In the genomic region with DNA sequence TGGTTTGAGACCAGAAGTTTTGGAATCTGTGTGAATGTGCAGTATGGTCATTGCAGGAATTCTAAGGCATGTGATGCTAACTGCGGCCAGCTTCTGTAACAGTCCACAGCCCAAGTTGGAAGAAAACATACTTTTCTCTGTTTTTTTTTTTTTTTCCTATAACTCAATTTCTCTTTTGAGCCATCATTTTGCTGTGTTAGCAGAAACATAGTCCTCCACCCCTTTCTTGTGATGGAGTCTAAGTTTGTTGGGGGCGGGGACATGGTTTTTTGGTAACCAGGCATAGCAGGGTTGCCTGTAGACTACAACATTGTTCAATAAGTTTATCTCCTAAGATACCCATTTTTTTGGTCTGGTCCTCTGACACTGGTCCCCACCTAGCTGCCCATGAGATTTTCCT, we compare ENCODE assay signal across 36 cellular contexts.
DNase-seq lines count a peak whose midpoint lies in the region; ATAC-seq, FAIRE-seq and TF ChIP-seq lines count a peak whose summit lies in the region.
"Had no signal": no experiment of that assay in that cellular context is flagged by ENCODE, and none has a peak within 500 bp of the region (broad histone marks: within the 10 kb centered on the region; RNA-seq: fewer than 3 reads in every experiment).

No MANE protein-coding gene starts in this region.

- no peak for ATAC-seq in HepG2
- no peak for ATAC-seq in right lobe of liver
- no peak for ATAC-seq in A549
- ATAC-seq in IMR-90 (ENCODE audit: low read depth): no peak
- ATAC-seq in K562: no peak
- ATAC-seq in GM21737 (IDR thresholded peaks at IDR 0.05; ENCODE audit: unreplicated experiment): no peak
- ATAC-seq: CD8-positive, alpha-beta T cell had no signal

- no peak overlapping the region for H3K4ac ChIP-seq in IMR-90 (ENCODE audit: low read depth, low read length)

- H4K5ac ChIP-seq in IMR-90 (ENCODE audit: low read depth, low read length): no peak overlapping the region

- no peak overlapping the region for H3K27ac Mint-ChIP-seq in type B pancreatic cell
- H3K27ac Mint-ChIP-seq: B cell; CD14-positive monocyte; CD4-positive, alpha-beta T cell; CD4-positive, CD25-positive, alpha-beta regulatory T cell; CD8-positive, alpha-beta memory T cell; CD8-positive, alpha-beta T cell had no signal

- H3K9me3 ChIP-seq in HepG2 (ENCODE audit: low read length): no peaks in the 10 kb centered on the region
- no peaks in the 10 kb centered on the region for H3K9me3 ChIP-seq in right lobe of liver
- no peaks in the 10 kb centered on the region for H3K9me3 ChIP-seq in A549
- peaks cover 7% of the 10 kb centered on the region; the same call in 1 of the 2 replicates for H3K9me3 ChIP-seq in IMR-90 (ENCODE audit: control insufficient read depth, insufficient read depth, low read length)
- no peaks in the 10 kb centered on the region for H3K9me3 ChIP-seq in K562 (replicated peaks; ENCODE audit: control insufficient read depth, insufficient read depth, low read depth, low read length)
- H3K9me3 ChIP-seq: BE2C, BLaER1, Caco-2 had no signal

- no peaks in the 10 kb centered on the region for H3K4me1 Mint-ChIP-seq in type B pancreatic cell (ENCODE audit: unreplicated experiment)
- H3K4me1 Mint-ChIP-seq: B cell; CD14-positive monocyte; CD4-positive, alpha-beta memory T cell; CD4-positive, CD25-positive, alpha-beta regulatory T cell; CD8-positive, alpha-beta memory T cell had no signal

- H3K27ac ChIP-seq in HepG2 (ENCODE audit: extremely low read length, insufficient read depth, low read length) (no peak overlapping the region), right lobe of liver (no peak overlapping the region), A549 (no peak overlapping the region), IMR-90 (ENCODE audit: insufficient read depth, low read length) (no peak overlapping the region), K562 (ENCODE audit: extremely low read depth, low read depth, low read length) (no peak overlapping the region)
- H3K27ac ChIP-seq: 22Rv1; BLaER1; BLaER1 treated with 17β-estradiol and CSF1 and Interleukin-3, amounts not matched to agents 10 nM and 100 nM; C4-2B had no signal

- H2BK120ac ChIP-seq in IMR-90 (ENCODE audit: low read depth, low read length): no peak overlapping the region

- no peaks in the 10 kb centered on the region for H3K79me2 ChIP-seq in HepG2 (ENCODE audit: insufficient read depth, low read length)
- no peaks in the 10 kb centered on the region for H3K79me2 ChIP-seq in K562 (ENCODE audit: control insufficient read depth, insufficient read depth, low read length)

- no peak overlapping the region for H4K91ac ChIP-seq in IMR-90 (ENCODE audit: insufficient read depth, low read depth, low read length)

- H3K56ac ChIP-seq in IMR-90 (ENCODE audit: extremely low read depth, insufficient read depth, low read length): no peak overlapping the region

- CTCF ChIA-PET in HepG2 (lab: Yijun Ruan, JAX; ENCODE audit: low intra/inter-chr PET ratio, low total read pairs) (no interaction called here), A549 (lab: Yijun Ruan, JAX) (interaction anchor here (0.6 to 0.7 kb wide), 2 partner anchors 30 to 65 kb away, joined by 3 read pairs; no protein-coding TSS in a partner anchor), IMR-90 (lab: Yijun Ruan, JAX) (no interaction called here), K562 (lab: Yijun Ruan, JAX; ENCODE audit: low intra/inter-chr PET ratio) (no interaction called here)

- H4K20me1 ChIP-seq in HepG2 (ENCODE audit: insufficient read depth, low read length) (no peaks in the 10 kb centered on the region), IMR-90 (ENCODE audit: insufficient read depth, low read length) (no peaks in the 10 kb centered on the region), K562 (replicated peaks; ENCODE audit: control insufficient read depth, insufficient read depth, low read length) (no peaks in the 10 kb centered on the region)
- H4K20me1 ChIP-seq: BLaER1; BLaER1 treated with 17β-estradiol and CSF1 and Interleukin-3, amounts not matched to agents 10 nM and 100 nM had no signal

- H3K4me3 Mint-ChIP-seq in type B pancreatic cell: no peak overlapping the region
- H3K4me3 Mint-ChIP-seq: B cell; CD14-positive monocyte; CD4-positive, alpha-beta memory T cell; CD4-positive, alpha-beta T cell; CD4-positive, CD25-positive, alpha-beta regulatory T cell; CD8-positive, alpha-beta memory T cell; CD8-positive, alpha-beta T cell had no signal

- no peaks in the 10 kb centered on the region for H3K36me3 ChIP-seq in HepG2 (replicated peaks in 1 of 2; ENCODE audit: control insufficient read depth in 1 of 2, insufficient read depth in 2 of 2, low read length in 2 of 2)
- no peaks in the 10 kb centered on the region for H3K36me3 ChIP-seq in right lobe of liver
- H3K36me3 ChIP-seq in IMR-90 (ENCODE audit: control insufficient read depth, insufficient read depth, low read length): no peaks in the 10 kb centered on the region
- H3K36me3 ChIP-seq in K562 (ENCODE audit: control insufficient read depth, insufficient read depth, low read length): no peaks in the 10 kb centered on the region
- H3K36me3 ChIP-seq: BE2C; BLaER1; BLaER1 treated with 17β-estradiol and CSF1 and Interleukin-3, amounts not matched to agents 10 nM and 100 nM had no signal

- peaks cover 7% of the 10 kb centered on the region for H3K27me3 Mint-ChIP-seq in type B pancreatic cell
- H3K27me3 Mint-ChIP-seq: B cell; CD4-positive, CD25-positive, alpha-beta regulatory T cell had no signal

- H3K4me1 ChIP-seq in HepG2 (ENCODE audit: insufficient read depth, low read length): no peaks in the 10 kb centered on the region
- H3K4me1 ChIP-seq in right lobe of liver: peaks cover 0 to 13% (median 6%) of the 10 kb centered on the region in 4 donors
- no peaks in the 10 kb centered on the region for H3K4me1 ChIP-seq in A549
- H3K4me1 ChIP-seq in IMR-90 (ENCODE audit: control insufficient read depth, insufficient read depth, low read length): no peaks in the 10 kb centered on the region
- no peaks in the 10 kb centered on the region for H3K4me1 ChIP-seq in K562 (replicated peaks in 1 of 2; ENCODE audit: control insufficient read depth in 2 of 2, insufficient read depth in 2 of 2, low read length in 2 of 2)
- H3K4me1 ChIP-seq: BE2C; BLaER1; BLaER1 treated with 17β-estradiol and CSF1 and Interleukin-3, amounts not matched to agents 10 nM and 100 nM; Caco-2 had no signal

- TF ChIP-seq CTCF in HepG2 (CRISPR knock-in tag; IDR thresholded peaks at IDR 0.05): no peak
- TF ChIP-seq CTCF in right lobe of liver (IDR thresholded peaks at IDR 0.05): no peak
- TF ChIP-seq CTCF in A549 (IDR thresholded peaks at IDR 0.05): no peak
- no peak for TF ChIP-seq CTCF in IMR-90 (conservative IDR thresholded peaks at IDR 0.05; ENCODE audit: low read depth, low read length)
- no peak for TF ChIP-seq CTCF in K562 (IDR thresholded peaks at IDR 0.05 in 2 of 3, conservative IDR thresholded peaks at IDR 0.05 in 1 of 3; ENCODE audit: insufficient read depth in 2 of 3, low read depth in 1 of 3, low read length in 3 of 3)
- TF ChIP-seq CTCF in type B pancreatic cell (conservative IDR thresholded peaks at IDR 0.05): no peak

- H3K9me3 Mint-ChIP-seq in type B pancreatic cell: no peaks in the 10 kb centered on the region
- H3K9me3 Mint-ChIP-seq: CD4-positive, alpha-beta T cell; CD8-positive, alpha-beta T cell had no signal

- H3K4me2 ChIP-seq in HepG2 (ENCODE audit: low read depth, low read length) (no peak overlapping the region), A549 (no peak overlapping the region), IMR-90 (ENCODE audit: low read depth, low read length) (no peak overlapping the region), K562 (ENCODE audit: insufficient read depth, low read length) (no peak overlapping the region)
- H3K4me2 ChIP-seq: BLaER1; BLaER1 treated with 17β-estradiol and CSF1 and Interleukin-3, amounts not matched to agents 10 nM and 100 nM had no signal

- no peak for TF ChIP-seq POLR2A in HepG2 (IDR thresholded peaks at IDR 0.05; ENCODE audit: insufficient read depth in 1 of 2, low read depth in 2 of 2, low read length in 2 of 2)
- TF ChIP-seq POLR2A in right lobe of liver (IDR thresholded peaks at IDR 0.05): no peak
- no peak for TF ChIP-seq POLR2A in A549 (IDR thresholded peaks at IDR 0.05; ENCODE audit: low read length)
- no peak for TF ChIP-seq POLR2A in IMR-90 (IDR thresholded peaks at IDR 0.05; ENCODE audit: low read depth, low read length)
- no peak for TF ChIP-seq POLR2A in K562 (conservative IDR thresholded peaks at IDR 0.05)

- FAIRE-seq in HepG2 (lab: Jason Lieb, UNC): no peak
- no peak for FAIRE-seq in A549 (lab: Jason Lieb, UNC)
- no peak for FAIRE-seq in K562 (lab: Jason Lieb, UNC)
- FAIRE-seq: A204.1, D721Med had no signal

- no peak overlapping the region for H2BK15ac ChIP-seq in IMR-90 (ENCODE audit: low read depth, low read length)

- H2AK5ac ChIP-seq in IMR-90 (ENCODE audit: low read depth, low read length): no peak overlapping the region

- no peak overlapping the region for H2AK9ac ChIP-seq in IMR-90 (replicated peaks; ENCODE audit: low read depth, low read length, poor library complexity)

- BruUV-seq in HepG2 (replicated peaks; lab: Mats Ljungman, UMichigan) (no TSS peak), IMR-90 (replicated peaks; lab: Mats Ljungman, UMichigan) (no TSS peak), K562 (replicated peaks; lab: Mats Ljungman, UMichigan) (no TSS peak)

- dilution Hi-C loops in IMR-90 (cut with HindIII; ENCODE audit: low sequenced_read_pairs, unreplicated experiment): no loop called here

- in situ Hi-C loops in HepG2 (cut with HindIII; ENCODE audit: extremely low pct_ligation_motif_present, low pct_unique_long_range_greater_than_20kb): no loop called here
- in situ Hi-C loops in IMR-90 (cut with MboI; ENCODE audit: low sequenced_read_pairs): no loop called here
- in situ Hi-C loops in K562 (cut with MboI): no loop called here

- no peak overlapping the region for H3K18ac ChIP-seq in IMR-90 (ENCODE audit: low read depth, low read length)

- no peak overlapping the region for H3K4me3 ChIP-seq in HepG2 (replicated peaks in 1 of 3; ENCODE audit: insufficient read depth in 1 of 3, low read depth in 2 of 3, low read length in 3 of 3)
- no peak overlapping the region for H3K4me3 ChIP-seq in right lobe of liver
- H3K4me3 ChIP-seq in A549: no peak overlapping the region
- no peak overlapping the region for H3K4me3 ChIP-seq in IMR-90 (ENCODE audit: insufficient read depth, low read depth, low read length)
- H3K4me3 ChIP-seq in K562: no peak overlapping the region
- H3K4me3 ChIP-seq: BLaER1; BLaER1 treated with 17β-estradiol and CSF1 and Interleukin-3, amounts not matched to agents 10 nM and 100 nM had no signal

- no peak overlapping the region for H2BK20ac ChIP-seq in IMR-90 (ENCODE audit: low read depth, low read length)

- TF ChIP-seq RAD21 in HepG2 (CRISPR knock-in tag; IDR thresholded peaks at IDR 0.05): no peak
- TF ChIP-seq RAD21 in A549 (conservative IDR thresholded peaks at IDR 0.05 in 1 of 2, IDR thresholded peaks at IDR 0.05 in 1 of 2): no peak
- TF ChIP-seq RAD21 in IMR-90 (IDR thresholded peaks at IDR 0.05; ENCODE audit: low read length): no peak
- no peak for TF ChIP-seq RAD21 in K562 (CRISPR knock-in tag; conservative IDR thresholded peaks at IDR 0.05 in 1 of 2, IDR thresholded peaks at IDR 0.05 in 1 of 2)

- POLR2A ChIA-PET in HepG2 (lab: Yijun Ruan, JAX) (no interaction called here), A549 (lab: Yijun Ruan, JAX) (no interaction called here), IMR-90 (lab: Charles Lee; ENCODE audit: unreplicated experiment) (no interaction called here), K562 (lab: Yijun Ruan, JAX) (interaction anchor here (0.6 kb wide), 1 partner anchor 247 kb away, joined by 3 read pairs; no protein-coding TSS in a partner anchor)

- H3K79me1 ChIP-seq in IMR-90 (ENCODE audit: low read depth in 1 of 2, low read length in 2 of 2): no peaks in the 10 kb centered on the region

- DNase-seq in HepG2 (ENCODE audit: low spot score) (no peak), right lobe of liver (no peak), A549 (ENCODE audit: low read depth in 1 of 2, low spot score in 1 of 2) (no peak), IMR-90 (no peak), K562 (ENCODE audit: extremely low read depth in 1 of 4, low spot score in 3 of 4) (no peak), type B pancreatic cell (ENCODE audit: extremely low spot score, unreplicated experiment) (no peak), activated gamma-delta T cell treated with Interleukin-2 at 50 U/mL for 16 hours (no peak)
- DNase-seq: 8988T; ACHN; AML-193; BE2C; C1 segment of cervical spinal cord; Caco-2; Calu3; CD4-positive, alpha-beta memory T cell; CD4-positive, alpha-beta T cell; CD4-positive, CD25-positive, alpha-beta regulatory T cell; CD8-positive, alpha-beta memory T cell; CD8-positive, alpha-beta T cell; COR-L47; DMS 273 treated with DMSO at 0.1 percent for 48 hours; DMS153; DMS53; DMS79; DMS79 treated with DMSO at 0.1 percent for 48 hours; DND-41; EL had no signal

- WGBS in HepG2 (ENCODE audit: low lambda C conversion rate): 23% methylated on average over 2 of the region's 2 CpGs
- 89% methylated on average over 1 of the region's 2 CpGs for WGBS in right lobe of liver (ENCODE audit: insufficient coverage, low coverage, low lambda C conversion rate, missing lambda C conversion rate)
- WGBS in A549 (ENCODE audit: missing lambda C conversion rate): 13% methylated on average over 2 of the region's 2 CpGs
- no CpG with 5 or more reads among the region's 2 CpGs for WGBS in IMR-90 (ENCODE audit: extremely low coverage in 2 of 2, insufficient read length in 1 of 2), 2 experiments
- WGBS in K562 (ENCODE audit: insufficient coverage, low coverage, missing lambda C conversion rate): 0% methylated on average over 2 of the region's 2 CpGs

- intact Hi-C loops in HepG2 (cut with micrococcal nuclease; ENCODE audit: unreplicated experiment): no loop called here
- intact Hi-C loops in right lobe of liver (cut with DNase I): no loop called here
- intact Hi-C loops in IMR-90 (cut with micrococcal nuclease): no loop called here
- intact Hi-C loops in K562 (cut with micrococcal nuclease): no loop called here

- no peaks in the 10 kb centered on the region for H3K27me3 ChIP-seq in HepG2 (ENCODE audit: control insufficient read depth in 1 of 2, insufficient read depth in 2 of 2, low read length in 2 of 2)
- H3K27me3 ChIP-seq in right lobe of liver: no peaks in the 10 kb centered on the region
- no peaks in the 10 kb centered on the region for H3K27me3 ChIP-seq in IMR-90 (ENCODE audit: control insufficient read depth, insufficient read depth, low read length)
- no peaks in the 10 kb centered on the region for H3K27me3 ChIP-seq in K562 (ENCODE audit: control insufficient read depth in 2 of 2, insufficient read depth in 2 of 2, low read length in 2 of 2)
- H3K27me3 ChIP-seq: BE2C; BLaER1; BLaER1 treated with 17β-estradiol and CSF1 and Interleukin-3, amounts not matched to agents 10 nM and 100 nM had no signal

- H3K36me3 Mint-ChIP-seq in type B pancreatic cell: no peaks in the 10 kb centered on the region
- H3K36me3 Mint-ChIP-seq: CD14-positive monocyte; CD4-positive, alpha-beta memory T cell; CD4-positive, CD25-positive, alpha-beta regulatory T cell; CD8-positive, alpha-beta memory T cell; CD8-positive, alpha-beta T cell had no signal

- H3K9ac ChIP-seq in HepG2 (ENCODE audit: insufficient read depth, low read depth, low read length) (no peak overlapping the region), IMR-90 (ENCODE audit: low read depth, low read length) (no peak overlapping the region), K562 (ENCODE audit: insufficient read depth in 1 of 2, low read depth in 2 of 2, low read length in 2 of 2) (no peak overlapping the region)
- H3K9ac ChIP-seq: BLaER1; BLaER1 treated with 17β-estradiol and CSF1 and Interleukin-3, amounts not matched to agents 10 nM and 100 nM had no signal

- H3K9me1 ChIP-seq in IMR-90 (ENCODE audit: insufficient read depth, low read length) (no peaks in the 10 kb centered on the region), K562 (ENCODE audit: control insufficient read depth, insufficient read depth, low read length) (no peaks in the 10 kb centered on the region)

- no peak overlapping the region for H3K23ac ChIP-seq in IMR-90 (ENCODE audit: low read depth, low read length)

- H2AFZ ChIP-seq in HepG2 (ENCODE audit: low read length): no peak overlapping the region
- no peak overlapping the region for H2AFZ ChIP-seq in IMR-90 (replicated peaks; ENCODE audit: low read length, poor library complexity)
- H2AFZ ChIP-seq in K562 (ENCODE audit: low read depth, low read length): no peak overlapping the region

- TF ChIP-seq EP300 in HepG2 (IDR thresholded peaks at IDR 0.05; ENCODE audit: low read depth in 2 of 2, low read length in 2 of 2): no peak
- TF ChIP-seq EP300 in HepG2 (CRISPR knock-in tag; IDR thresholded peaks at IDR 0.05; ENCODE audit: borderline replicate concordance): no peak
- TF ChIP-seq EP300 in A549 (IDR thresholded peaks at IDR 0.05): no peak
- TF ChIP-seq EP300 in K562 (IDR thresholded peaks at IDR 0.05; ENCODE audit: low read length): no peak

- no peak overlapping the region for H3K14ac ChIP-seq in IMR-90 (replicated peaks; ENCODE audit: low read depth, low read length)

- H2BK5ac ChIP-seq in IMR-90 (ENCODE audit: low read depth, low read length, poor library complexity, severe bottlenecking): no peak overlapping the region

- H4K8ac ChIP-seq in IMR-90 (ENCODE audit: low read depth in 2 of 2, low read length in 2 of 2): no peak overlapping the region
